Comparison of ENCODE assay signal across 1 cellular context in genomic region chr6:107108201-107108890, GRCh38.
TF ChIP-seq lines count a peak whose summit lies in the region.

No MANE protein-coding gene starts in this region.

TF ChIP-seq in SK-N-SH, 30 proteins besides CTCF, POLR2A, EP300 and RAD21 (continued from another document):
- TF ChIP-seq REST (IDR thresholded peaks at IDR 0.05; ENCODE audit: low read depth, low read length), result no peak
